ENCODE assay signal across 9 cellular contexts in genomic region chr3:71103430-71103881, GRCh38.
DNase-seq lines count a peak whose midpoint lies in the region; ATAC-seq, FAIRE-seq and TF ChIP-seq lines count a peak whose summit lies in the region.
"Had no signal": no experiment of that assay in that cellular context is flagged by ENCODE, and none has a peak within 500 bp of the region (broad histone marks: within the 10 kb centered on the region; RNA-seq: fewer than 3 reads in every experiment).

No MANE protein-coding gene starts in this region.

- H3K27ac Mint-ChIP-seq in HFFc6 (peak overlapping the region; percentile 99), T-cell (peak overlapping the region; percentile 46 to 83)
- H3K27ac Mint-ChIP-seq in stimulated activated naive B cell treated with anti-CD40 and anti-IgM and Interleukin-4, amounts not matched to agents 10 μg/mL and 1 μg/mL and 100 μg/mL, for 72 hours: peak overlapping the region; percentile 49

- POLR2A ChIA-PET in T-cell (lab: Charles Lee): interaction anchor here in 1 of 2 donors (0.5 to 1.4 kb wide), 2 partner anchors 12 to 29 kb away, joined by 4 read pairs; no protein-coding TSS in a partner anchor

- peak overlapping the region; percentile 78 for H3K4me3 Mint-ChIP-seq in HFFc6
- peak overlapping the region in 1 of 3 donors; percentile 15 for H3K4me3 Mint-ChIP-seq in T-cell
- peak overlapping the region; percentile 15 to 22 for H3K4me3 Mint-ChIP-seq in stimulated activated naive B cell treated with anti-CD40 and anti-IgM and Interleukin-4, amounts not matched to agents 10 μg/mL and 1 μg/mL and 100 μg/mL, for 72 hours

- no peaks in the 10 kb centered on the region for H3K36me3 Mint-ChIP-seq in HFFc6 (ENCODE audit: low read depth)
- peaks cover 56% of the 10 kb centered on the region for H3K36me3 Mint-ChIP-seq in T-cell
- peaks cover 44 to 64% of the 10 kb centered on the region in 2 donors for H3K36me3 Mint-ChIP-seq in stimulated activated naive B cell treated with anti-CD40 and anti-IgM and Interleukin-4, amounts not matched to agents 10 μg/mL and 1 μg/mL and 100 μg/mL, for 72 hours

- ATAC-seq in T-cell (replicated peaks in 1 of 4) (no peak), GM18502 (IDR thresholded peaks at IDR 0.05; ENCODE audit: poor library complexity, unreplicated experiment) (no peak), HG03460 (IDR thresholded peaks at IDR 0.05; ENCODE audit: unreplicated experiment) (no peak), GM21515 (IDR thresholded peaks at IDR 0.05; ENCODE audit: unreplicated experiment) (no peak)
- no peak for ATAC-seq in stimulated activated naive B cell treated with anti-CD40 and anti-IgM and Interleukin-4, amounts not matched to agents 10 μg/mL and 1 μg/mL and 100 μg/mL, for 72 hours (replicated peaks)
- ATAC-seq: HCT116 had no signal

- no peaks in the 10 kb centered on the region; the same call in 1 of the 2 replicates for H3K27me3 Mint-ChIP-seq in HFFc6 (ENCODE audit: insufficient read depth)
- H3K27me3 Mint-ChIP-seq in T-cell: no peaks in the 10 kb centered on the region
- no peaks in the 10 kb centered on the region for H3K27me3 Mint-ChIP-seq in stimulated activated naive B cell treated with anti-CD40 and anti-IgM and Interleukin-4, amounts not matched to agents 10 μg/mL and 1 μg/mL and 100 μg/mL, for 72 hours

- intact Hi-C loops in cardiac septum (cut with DNase I): no loop called here

- FAIRE-seq in frontal cortex (lab: Jason Lieb, UNC): no peak

- peak; percentile 67 for DNase-seq in HFFc6
- DNase-seq in T-cell: no peak
- peak; percentile 79 for DNase-seq in cardiac septum (ENCODE audit: low spot score)
- no peak for DNase-seq in stimulated activated naive B cell treated with anti-CD40 and anti-IgM and Interleukin-4, amounts not matched to agents 10 μg/mL and 1 μg/mL and 100 μg/mL, for 72 hours
- no peak for DNase-seq in frontal cortex (ENCODE audit: low spot score in 2 of 2)

- CTCF ChIA-PET in T-cell (lab: Charles Lee): no interaction called here

- H3K4me1 Mint-ChIP-seq in HFFc6 (ENCODE audit: low read depth) (peaks cover 81% of the 10 kb centered on the region), T-cell (peaks cover 90 to 92% (median 91%) of the 10 kb centered on the region in 3 donors)
- H3K4me1 Mint-ChIP-seq in stimulated activated naive B cell treated with anti-CD40 and anti-IgM and Interleukin-4, amounts not matched to agents 10 μg/mL and 1 μg/mL and 100 μg/mL, for 72 hours: peaks cover 54 to 85% of the 10 kb centered on the region in 2 donors

- no peak for TF ChIP-seq CTCF in HFFc6 (IDR thresholded peaks at IDR 0.05)

- H3K9me3 Mint-ChIP-seq in HFFc6: no peaks in the 10 kb centered on the region
- no peaks in the 10 kb centered on the region for H3K9me3 Mint-ChIP-seq in T-cell
- H3K9me3 Mint-ChIP-seq in stimulated activated naive B cell treated with anti-CD40 and anti-IgM and Interleukin-4, amounts not matched to agents 10 μg/mL and 1 μg/mL and 100 μg/mL, for 72 hours: no peaks in the 10 kb centered on the region

Comparison
In these comparisons a context has a peak if more than half of its experiments do, and no peak if none do; other contexts are left out.
1. DNase-seq: peak in HFFc6 (single experiment) and cardiac septum (single experiment); none in T-cell (0 of 34), stimulated activated naive B cell treated with anti-CD40 and anti-IgM and Interleukin-4, amounts not matched to agents 10 μg/mL and 1 μg/mL and 100 μg/mL, for 72 hours (single experiment) and frontal cortex (0 of 2).
2. H3K27ac Mint-ChIP-seq: peak in every context shown above with its lines; median percentile 99 in HFFc6; 64 in T-cell; 49 in stimulated activated naive B cell treated with anti-CD40 and anti-IgM and Interleukin-4, amounts not matched to agents 10 μg/mL and 1 μg/mL and 100 μg/mL, for 72 hours.